In the genomic region with DNA sequence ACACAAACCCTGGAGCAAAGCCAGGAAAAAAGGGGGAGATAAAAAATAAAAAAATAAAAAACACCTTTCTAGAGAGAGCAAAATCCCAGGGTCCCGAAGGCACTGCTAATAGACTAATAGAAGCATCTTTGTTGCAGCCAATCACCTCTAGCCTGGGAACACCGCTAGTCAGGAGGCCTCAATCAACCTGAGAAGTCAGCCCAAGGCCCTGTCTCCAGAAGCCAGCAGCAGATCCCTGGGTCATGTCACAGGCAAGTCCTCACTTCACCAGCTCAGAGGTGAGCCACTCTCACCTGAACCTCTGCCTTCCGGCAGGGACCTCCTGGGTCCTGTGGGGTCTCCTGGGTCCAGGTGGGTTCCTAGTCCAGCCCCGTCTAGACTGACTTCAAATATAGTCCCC, we compare ENCODE assay signal across 12 cellular contexts. TPM values are rescaled to one million over a fixed set of nuclear protein-coding genes. Genes with fewer than 3 reads are reported as not detected.
DNase-seq lines count a peak whose midpoint lies in the region; ATAC-seq and TF ChIP-seq lines count a peak whose summit lies in the region.
"Had no signal": no experiment of that assay in that cellular context is flagged by ENCODE, and none has a peak within 500 bp of the region (broad histone marks: within the 10 kb centered on the region; RNA-seq: fewer than 3 reads in every experiment).

No MANE protein-coding gene starts in this region.

- H3K27me3 ChIP-seq in esophagus muscularis mucosa (no peaks in the 10 kb centered on the region), neuronal stem cell (ENCODE audit: control insufficient read depth in 3 of 3, insufficient read depth in 3 of 3, low read depth in 1 of 3, low read length in 3 of 3) (no peaks in the 10 kb centered on the region), upper lobe of right lung (no peaks in the 10 kb centered on the region)
- H3K27me3 ChIP-seq: ascending aorta had no signal

- DNase-seq in activated effector memory CD4-positive, alpha-beta T cell treated with anti-CD3 and anti-CD28 coated beads, Interleukin-2, amount 50 U/mL, for 16 hours = peak; percentile 31
- no peak for DNase-seq in activated effector memory CD4-positive, alpha-beta T cell treated with Interleukin-2 at 50 U/mL for 16 hours
- no peak for DNase-seq in esophagus muscularis mucosa (ENCODE audit: extremely low spot score)
- DNase-seq in neuronal stem cell (ENCODE audit: low spot score) = no peak
- DNase-seq in upper lobe of right lung = peak; percentile 6
- no peak for DNase-seq in activated T-cell treated with anti-CD3 and anti-CD28 coated beads for 4 hours
- no peak for DNase-seq in substantia nigra (lab: John Stamatoyannopoulos, UW)
- DNase-seq: activated CD4-positive, alpha-beta T cell treated with anti-CD3 and anti-CD28 coated beads, Interleukin-2, amount 50 U/mL, for 48 hours; natural killer cell; NCI-H1048 had no signal

- H2BK5ac ChIP-seq in neuronal stem cell (ENCODE audit: low read length) = peak overlapping the region; percentile 32

- no peak overlapping the region for H3K4me2 ChIP-seq in neuronal stem cell (ENCODE audit: insufficient read depth, low read length, poor library complexity, severe bottlenecking)

- no peaks in the 10 kb centered on the region for H3K79me1 ChIP-seq in neuronal stem cell (ENCODE audit: low read depth, low read length)

- no peak overlapping the region for H4K91ac ChIP-seq in neuronal stem cell (ENCODE audit: low read depth, low read length, poor library complexity)

- H2AFZ ChIP-seq in neuronal stem cell (ENCODE audit: low read length) = no peak overlapping the region

- H3K4ac ChIP-seq in neuronal stem cell (ENCODE audit: low read length) = no peak overlapping the region

- H2BK12ac ChIP-seq in neuronal stem cell (ENCODE audit: low read length) = no peak overlapping the region

- TF ChIP-seq EP300 in esophagus muscularis mucosa (IDR thresholded peaks at IDR 0.05) = no peak

- H3K4me3 ChIP-seq in esophagus muscularis mucosa = no peak overlapping the region
- no peak overlapping the region for H3K4me3 ChIP-seq in neuronal stem cell (ENCODE audit: low read length in 2 of 2)
- H3K4me3 ChIP-seq in upper lobe of right lung = no peak overlapping the region
- H3K4me3 ChIP-seq: ascending aorta had no signal

- no peak overlapping the region for H3K23ac ChIP-seq in neuronal stem cell (ENCODE audit: low read depth, low read length, poor library complexity)

- H3K4me1 ChIP-seq in esophagus muscularis mucosa (peaks cover 35 to 45% (median 41%) of the 10 kb centered on the region in 4 donors), neuronal stem cell (ENCODE audit: control insufficient read depth in 2 of 2, insufficient read depth in 1 of 2, low read depth in 1 of 2, low read length in 2 of 2) (peaks cover 4 to 12% of the 10 kb centered on the region in 2 donors), upper lobe of right lung (peaks cover 10% of the 10 kb centered on the region)

- H3K14ac ChIP-seq in neuronal stem cell (ENCODE audit: low read length) = no peak overlapping the region

- peak overlapping the region; percentile 55 for H3K18ac ChIP-seq in neuronal stem cell (ENCODE audit: low read length)

- H3K36me3 ChIP-seq in esophagus muscularis mucosa (peaks cover 0 to 8% (median 0%) of the 10 kb centered on the region in 4 donors), neuronal stem cell (replicated peaks in 1 of 2; ENCODE audit: control insufficient read depth in 2 of 2, insufficient read depth in 2 of 2, low read length in 2 of 2) (no peaks in the 10 kb centered on the region), upper lobe of right lung (no peaks in the 10 kb centered on the region)
- H3K36me3 ChIP-seq: ascending aorta had no signal

- WGBS in esophagus muscularis mucosa = 77% methylated on average over 4 of the region's 4 CpGs
- no CpG with 5 or more reads among the region's 4 CpGs for WGBS in neuronal stem cell (ENCODE audit: extremely low coverage in 2 of 2, insufficient read length in 2 of 2, insufficient replicate concordance in 1 of 2), 2 donors

- H3K27ac ChIP-seq in esophagus muscularis mucosa (replicated peaks in 1 of 4) = peak overlapping the region; percentile 57 to 72 (median 69)
- no peak overlapping the region for H3K27ac ChIP-seq in neuronal stem cell (replicated peaks; ENCODE audit: low read length)
- H3K27ac ChIP-seq in upper lobe of right lung = no peak overlapping the region
- no peak overlapping the region for H3K27ac ChIP-seq in substantia nigra (ENCODE audit: low read depth, low read length, poor library complexity, severe bottlenecking)
- H3K27ac ChIP-seq: ascending aorta had no signal

- no peak overlapping the region for H3K9ac ChIP-seq in neuronal stem cell (ENCODE audit: low read depth, low read length, poor library complexity)

- H4K8ac ChIP-seq in neuronal stem cell (ENCODE audit: low read depth, low read length) = no peak overlapping the region

- intact Hi-C loops in esophagus muscularis mucosa (cut with DNase I) = loop anchor here (10.0 kb wide), 1 partner anchor 97 kb away; no protein-coding TSS in a partner anchor
- intact Hi-C loops in upper lobe of right lung (cut with DNase I) = no loop called here

- no peak for TF ChIP-seq CTCF in esophagus muscularis mucosa (IDR thresholded peaks at IDR 0.05)
- no peak for TF ChIP-seq CTCF in upper lobe of right lung (IDR thresholded peaks at IDR 0.05)

- no peak overlapping the region for H2BK15ac ChIP-seq in neuronal stem cell (ENCODE audit: low read length)

- no peak for ATAC-seq in upper lobe of right lung
- ATAC-seq in GM21381 (IDR thresholded peaks at IDR 0.05; ENCODE audit: unreplicated experiment) = no peak
- ATAC-seq: natural killer cell had no signal

- no peaks in the 10 kb centered on the region for H3K9me3 ChIP-seq in esophagus muscularis mucosa
- no peaks in the 10 kb centered on the region for H3K9me3 ChIP-seq in neuronal stem cell (replicated peaks in 1 of 2; ENCODE audit: control insufficient read depth in 2 of 2, insufficient read depth in 1 of 2, low read depth in 1 of 2, low read length in 2 of 2)
- H3K9me3 ChIP-seq in upper lobe of right lung = no peaks in the 10 kb centered on the region
- H3K9me3 ChIP-seq: ascending aorta had no signal

- no peak overlapping the region for H2BK120ac ChIP-seq in neuronal stem cell (ENCODE audit: low read depth, low read length)

- H2AK5ac ChIP-seq in neuronal stem cell (ENCODE audit: low read depth, low read length) = no peak overlapping the region

- no peak for TF ChIP-seq POLR2A in esophagus muscularis mucosa (IDR thresholded peaks at IDR 0.05; ENCODE audit: low read depth)

RNA-seq across cellular contexts. Expression of gene FAM174B, which starts 37.5 kb away (rescaled TPM):
- 10 to 100 TPM in 2 of 4 donors, 1 to 10 TPM in 2; 7.5 to 15.2 (median 9.9) TPM for total RNA-seq in esophagus muscularis mucosa
- polyA plus RNA-seq in neuronal stem cell (2013, experiment 1 of 2) = 5.8 TPM
- polyA plus RNA-seq in neuronal stem cell (2013, experiment 2 of 2) = 5.7 TPM
- 62.9 TPM for total RNA-seq in upper lobe of right lung

Comparison
In these comparisons a context has a peak if more than half of its experiments do, and no peak if none do; other contexts are left out.
1. DNase-seq: peak in activated effector memory CD4-positive, alpha-beta T cell treated with anti-CD3 and anti-CD28 coated beads, Interleukin-2, amount 50 U/mL, for 16 hours (single experiment) and upper lobe of right lung (single experiment); none in activated effector memory CD4-positive, alpha-beta T cell treated with Interleukin-2 at 50 U/mL for 16 hours (single experiment), esophagus muscularis mucosa (single experiment), neuronal stem cell (single experiment), activated T-cell treated with anti-CD3 and anti-CD28 coated beads for 4 hours (single experiment) and substantia nigra (0 of 49).
2. H3K27ac ChIP-seq: peak in esophagus muscularis mucosa (4 of 4); none in neuronal stem cell (single experiment), upper lobe of right lung (single experiment) and substantia nigra (single experiment).